ENCODE assay signal across 8 cellular contexts in the genomic region with DNA sequence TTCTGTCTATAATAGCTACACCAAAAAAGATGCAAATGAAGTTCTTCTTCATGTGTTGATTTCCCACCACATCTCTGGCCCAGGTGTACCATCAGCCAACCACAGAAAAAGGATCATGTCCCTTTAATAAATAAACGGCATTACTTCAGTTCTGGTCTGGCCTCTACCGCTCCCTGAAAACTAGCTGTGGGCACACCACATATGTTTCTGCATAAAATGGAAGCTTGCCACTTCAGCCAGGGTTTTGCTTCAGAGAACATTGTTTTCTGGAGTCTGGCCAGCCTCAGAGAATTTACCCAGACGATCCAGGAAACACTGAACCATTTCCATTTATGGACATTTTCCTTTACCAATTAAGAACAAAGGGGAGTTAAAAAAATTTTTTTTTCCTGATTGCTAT. TPM values are rescaled to one million over a fixed set of nuclear protein-coding genes. Genes with fewer than 3 reads are reported as not detected.
DNase-seq lines count a peak whose midpoint lies in the region; ATAC-seq and TF ChIP-seq lines count a peak whose summit lies in the region.

No MANE protein-coding gene starts in this region.

- H3K27ac Mint-ChIP-seq in stimulated activated naive CD8-positive, alpha-beta T cell treated with anti-CD3 and anti-CD28 coated beads, Interleukin-15, amount 100 ng/mL, for 72 hours, result no peak overlapping the region
- H3K27ac Mint-ChIP-seq in nephron progenitor cell, result no peak overlapping the region

- H3K36me3 ChIP-seq in gastroesophageal sphincter, result no peaks in the 10 kb centered on the region
- no peaks in the 10 kb centered on the region for H3K36me3 ChIP-seq in stomach

- TF ChIP-seq POLR2A in gastroesophageal sphincter (IDR thresholded peaks at IDR 0.05), result no peak
- no peak for TF ChIP-seq POLR2A in stomach (IDR thresholded peaks at IDR 0.05)

- intact Hi-C loops in stomach (cut with DNase I; ENCODE audit: low total_unique reads), result no loop called here

- TF ChIP-seq CTCF in gastroesophageal sphincter (IDR thresholded peaks at IDR 0.05) (no peak), stomach (IDR thresholded peaks at IDR 0.05) (no peak), nephron progenitor cell (IDR thresholded peaks at IDR 0.05) (no peak)

- no peaks in the 10 kb centered on the region for H3K27me3 ChIP-seq in gastroesophageal sphincter
- peaks cover 0 to 1% (median 0%) of the 10 kb centered on the region in 3 donors for H3K27me3 ChIP-seq in stomach

- H3K27me3 Mint-ChIP-seq in stimulated activated naive CD8-positive, alpha-beta T cell treated with anti-CD3 and anti-CD28 coated beads, Interleukin-15, amount 100 ng/mL, for 72 hours, result no peaks in the 10 kb centered on the region
- H3K27me3 Mint-ChIP-seq in nephron progenitor cell (ENCODE audit: low read depth, poor library complexity), result peaks cover 4% of the 10 kb centered on the region

- H3K9me3 Mint-ChIP-seq in stimulated activated naive CD8-positive, alpha-beta T cell treated with anti-CD3 and anti-CD28 coated beads, Interleukin-15, amount 100 ng/mL, for 72 hours, result no peaks in the 10 kb centered on the region
- no peaks in the 10 kb centered on the region for H3K9me3 Mint-ChIP-seq in nephron progenitor cell

- H3K27ac ChIP-seq in gastroesophageal sphincter (peak overlapping the region; percentile 72 to 90 (median 78)), stomach (peak overlapping the region in 4 of 5 donors; percentile 40 to 72 (median 59))

- peaks cover 12% of the 10 kb centered on the region for H3K4me1 Mint-ChIP-seq in stimulated activated naive CD8-positive, alpha-beta T cell treated with anti-CD3 and anti-CD28 coated beads, Interleukin-15, amount 100 ng/mL, for 72 hours
- peaks cover 11% of the 10 kb centered on the region for H3K4me1 Mint-ChIP-seq in nephron progenitor cell

- H3K4me3 Mint-ChIP-seq in stimulated activated naive CD8-positive, alpha-beta T cell treated with anti-CD3 and anti-CD28 coated beads, Interleukin-15, amount 100 ng/mL, for 72 hours, result peak overlapping the region in 1 of 2 donors; percentile 20
- H3K4me3 Mint-ChIP-seq in nephron progenitor cell, result no peak overlapping the region

- 0 to 6% methylated on average over 3 of the region's 3 CpGs for WGBS in gastroesophageal sphincter (ENCODE audit: low coverage in 1 of 2), 2 donors
- 5 to 14% (median 11%) methylated on average over 3 of the region's 3 CpGs for WGBS in stomach, 5 donors

- TF ChIP-seq EP300 in gastroesophageal sphincter (IDR thresholded peaks at IDR 0.05) (no peak), stomach (IDR thresholded peaks at IDR 0.05) (no peak)

- H3K4me1 ChIP-seq in gastroesophageal sphincter (peaks cover 2 to 36% (median 5%) of the 10 kb centered on the region in 3 donors), stomach (peaks cover 3 to 30% (median 12%) of the 10 kb centered on the region in 4 donors)

- no peaks in the 10 kb centered on the region for H3K9me3 ChIP-seq in gastroesophageal sphincter
- H3K9me3 ChIP-seq in stomach, result no peaks in the 10 kb centered on the region

- DNase-seq in RPMI8226 (peak; percentile 28), stomach (peak; percentile 33), nephron progenitor cell (no peak)
- DNase-seq in stimulated activated naive CD8-positive, alpha-beta T cell treated with anti-CD3 and anti-CD28 coated beads, Interleukin-15, amount 100 ng/mL, for 72 hours, result no peak

- no peaks in the 10 kb centered on the region for H3K36me3 Mint-ChIP-seq in nephron progenitor cell (ENCODE audit: low read depth)

- no peak overlapping the region for H3K4me3 ChIP-seq in gastroesophageal sphincter
- H3K4me3 ChIP-seq in stomach, result no peak overlapping the region

- ATAC-seq in GM21423 (IDR thresholded peaks at IDR 0.05; ENCODE audit: unreplicated experiment) (peak; percentile 44), gastroesophageal sphincter (peak; percentile 75), GM21576 (IDR thresholded peaks at IDR 0.05; ENCODE audit: unreplicated experiment) (no peak), HG03175 (IDR thresholded peaks at IDR 0.05; ENCODE audit: unreplicated experiment) (no peak)
- no peak for ATAC-seq in stimulated activated naive CD8-positive, alpha-beta T cell treated with anti-CD3 and anti-CD28 coated beads, Interleukin-15, amount 100 ng/mL, for 72 hours

RNA-seq across cellular contexts. Expression of a gene that starts 5.9 kb away (rescaled TPM):
- total RNA-seq in gastroesophageal sphincter, result 10 to 100 TPM; 10.2 to 43.4 (median 18.4) TPM
- total RNA-seq in stomach, result 10 to 100 TPM in 4 of 5 donors, 1 to 10 TPM in 1; 5.3 to 21.3 (median 12.7) TPM
- polyA plus RNA-seq in stomach, result 10 to 100 TPM in 1 of 3 donors, 1 to 10 TPM in 2; 2.0 to 18.7 (median 4.3) TPM

Comparison
In these comparisons a context has a peak if more than half of its experiments do, and no peak if none do; other contexts are left out.
1. ATAC-seq: peak in GM21423 (single experiment) and gastroesophageal sphincter (single experiment); none in stimulated activated naive CD8-positive, alpha-beta T cell treated with anti-CD3 and anti-CD28 coated beads, Interleukin-15, amount 100 ng/mL, for 72 hours (single experiment), GM21576 (single experiment) and HG03175 (single experiment).
2. DNase-seq: peak in RPMI8226 (single experiment) and stomach (single experiment); none in stimulated activated naive CD8-positive, alpha-beta T cell treated with anti-CD3 and anti-CD28 coated beads, Interleukin-15, amount 100 ng/mL, for 72 hours (0 of 2) and nephron progenitor cell (single experiment).